Comparison of ENCODE assay signal across 15 cellular contexts in the genomic region with DNA sequence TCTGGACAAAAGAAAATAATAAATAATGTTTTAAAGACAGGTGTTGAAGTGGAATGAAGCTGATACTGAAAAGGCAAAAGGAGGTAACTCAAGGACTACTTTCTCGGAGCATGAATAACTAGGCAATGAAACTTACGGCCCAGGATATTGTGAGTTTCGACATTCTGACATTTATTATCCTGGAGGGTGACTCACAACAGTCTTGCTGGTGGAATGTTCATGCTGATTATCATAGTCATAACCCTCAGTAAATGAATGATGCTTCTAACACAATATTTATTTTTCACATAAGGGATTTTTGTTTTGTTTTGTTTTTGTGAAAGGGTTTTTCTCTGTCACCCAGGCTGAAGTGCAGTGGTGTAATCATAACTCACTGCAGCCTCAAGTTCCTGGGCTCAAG.
A peak's percentile ranks its signal among the peaks of the same experiment; 100 is the strongest.
DNase-seq lines count a peak whose midpoint lies in the region; ATAC-seq and TF ChIP-seq lines count a peak whose summit lies in the region.
"Had no signal": no experiment of that assay in that cellular context is flagged by ENCODE, and none has a peak within 500 bp of the region (broad histone marks: within the 10 kb centered on the region; RNA-seq: fewer than 3 reads in every experiment).

No MANE protein-coding gene starts in this region.

- no peaks in the 10 kb centered on the region for H3K9me3 ChIP-seq in smooth muscle cell (replicated peaks; ENCODE audit: low read depth)

- H4K20me1 ChIP-seq in smooth muscle cell (ENCODE audit: low read depth) = no peaks in the 10 kb centered on the region

- H3K4me3 ChIP-seq in fibroblast of mammary gland (ENCODE audit: control insufficient read depth, low read depth, low read length) (no peak overlapping the region), smooth muscle cell (no peak overlapping the region)

- no peaks in the 10 kb centered on the region for H3K36me3 Mint-ChIP-seq in stimulated activated effector memory CD8-positive, alpha-beta T cell treated with anti-CD3 and anti-CD28 coated beads, Interleukin-12 subunit alpha, Interleukin-12 subunit beta, amount 100 ng/mL, for 72 hours

- H3K27me3 ChIP-seq in smooth muscle cell (ENCODE audit: low read depth) = no peaks in the 10 kb centered on the region

- no peak overlapping the region for H3K4me3 Mint-ChIP-seq in stimulated activated effector memory CD8-positive, alpha-beta T cell treated with anti-CD3 and anti-CD28 coated beads, Interleukin-12 subunit alpha, Interleukin-12 subunit beta, amount 100 ng/mL, for 72 hours
- H3K4me3 Mint-ChIP-seq: activated CD4-positive, alpha-beta T cell treated with anti-CD3 and anti-CD28 coated beads, Interleukin-2, amount 10 ng/mL, durations not matched to agents 24 days and 14 days had no signal

- DNase-seq in GM04504 (ENCODE audit: low read depth) (peak; percentile 87), RWPE1 (ENCODE audit: low spot score) (peak; percentile 79), fibroblast of mammary gland (ENCODE audit: low read depth) (peak; percentile 93), smooth muscle cell (lab: John Stamatoyannopoulos, UW; ENCODE audit: unreplicated experiment) (no peak), NCI-H526 treated with DMSO at 0.1 percent for 48 hours (lab: John Stamatoyannopoulos, UW) (no peak), Ammon's horn (ENCODE audit: low spot score) (no peak)
- DNase-seq in stimulated activated effector memory CD8-positive, alpha-beta T cell treated with anti-CD3 and anti-CD28 coated beads, Interleukin-12 subunit alpha, Interleukin-12 subunit beta, amount 100 ng/mL, for 72 hours (ENCODE audit: low spot score in 2 of 2) = no peak
- DNase-seq: activated CD4-positive, alpha-beta T cell treated with anti-CD3 and anti-CD28 coated beads, Interleukin-2, amount 10 ng/mL, durations not matched to agents 24 days and 14 days; cortex of kidney; DND-41; NCI-H1436 treated with DMSO at 0.1 percent for 48 hours; posterior cingulate gyrus; stimulated activated CD4-positive, alpha-beta T cell treated with anti-CD3 and anti-CD28 coated beads, Interleukin-4, amount 100 ng/mL, for 24 hours had no signal

- no peaks in the 10 kb centered on the region for H3K79me2 ChIP-seq in smooth muscle cell (ENCODE audit: low read depth)

- no peak overlapping the region for H3K27ac Mint-ChIP-seq in stimulated activated effector memory CD8-positive, alpha-beta T cell treated with anti-CD3 and anti-CD28 coated beads, Interleukin-12 subunit alpha, Interleukin-12 subunit beta, amount 100 ng/mL, for 72 hours
- H3K27ac Mint-ChIP-seq: activated CD4-positive, alpha-beta T cell treated with anti-CD3 and anti-CD28 coated beads, Interleukin-2, amount 10 ng/mL, durations not matched to agents 24 days and 14 days; activated T-helper 2 cell treated with anti-CD3 and anti-CD28 coated beads, Interferon-gamma antibody, Interleukin-2, Interleukin-4, amounts not matched to agents 10 μg/mL and 5 μg/mL and 100 μg/mL, durations not matched to agents 14 hours and 24 hours and 36 hours had no signal

- TF ChIP-seq CTCF in RWPE1 (conservative IDR thresholded peaks at IDR 0.05; ENCODE audit: low read depth) (no peak), fibroblast of mammary gland (conservative IDR thresholded peaks at IDR 0.05; ENCODE audit: control insufficient read depth, insufficient read depth, low read depth, low read length) (no peak), smooth muscle cell (IDR thresholded peaks at IDR 0.05; ENCODE audit: borderline replicate concordance, insufficient read depth, poor library complexity, severe bottlenecking) (no peak)

- no peak overlapping the region for H3K4me2 ChIP-seq in smooth muscle cell

- no peaks in the 10 kb centered on the region for H3F3A ChIP-seq in smooth muscle cell (ENCODE audit: low read depth)

- H3K4me1 ChIP-seq in smooth muscle cell (ENCODE audit: low read depth) = no peaks in the 10 kb centered on the region

- no peak overlapping the region for H3K27ac ChIP-seq in RWPE1
- peak overlapping the region; percentile 20 for H3K27ac ChIP-seq in smooth muscle cell (ENCODE audit: low read depth)

- no peaks in the 10 kb centered on the region for H3K4me1 Mint-ChIP-seq in stimulated activated effector memory CD8-positive, alpha-beta T cell treated with anti-CD3 and anti-CD28 coated beads, Interleukin-12 subunit alpha, Interleukin-12 subunit beta, amount 100 ng/mL, for 72 hours
- H3K4me1 Mint-ChIP-seq: activated CD4-positive, alpha-beta T cell treated with anti-CD3 and anti-CD28 coated beads, Interleukin-2, amount 10 ng/mL, durations not matched to agents 24 days and 14 days had no signal

- no peak overlapping the region for H2AFZ ChIP-seq in smooth muscle cell (ENCODE audit: low read depth)

- no peaks in the 10 kb centered on the region for H3K36me3 ChIP-seq in smooth muscle cell (ENCODE audit: low read depth)

- CTCF ChIA-PET in RWPE1 (lab: Yijun Ruan, JAX) = interaction anchor here (1.4 kb wide), 1 partner anchor 45 kb away, joined by 5 read pairs; no protein-coding TSS in a partner anchor

- POLR2A ChIA-PET in RWPE1 (lab: Yijun Ruan, JAX; ENCODE audit: low non-redundant PET) = no interaction called here

- H3K9me3 Mint-ChIP-seq in stimulated activated effector memory CD8-positive, alpha-beta T cell treated with anti-CD3 and anti-CD28 coated beads, Interleukin-12 subunit alpha, Interleukin-12 subunit beta, amount 100 ng/mL, for 72 hours = no peaks in the 10 kb centered on the region
- H3K9me3 Mint-ChIP-seq: activated CD4-positive, alpha-beta T cell treated with anti-CD3 and anti-CD28 coated beads, Interleukin-2, amount 10 ng/mL, durations not matched to agents 24 days and 14 days; activated T-helper 2 cell treated with anti-CD3 and anti-CD28 coated beads, Interferon-gamma antibody, Interleukin-2, Interleukin-4, amounts not matched to agents 10 μg/mL and 5 μg/mL and 100 μg/mL, durations not matched to agents 14 hours and 24 hours and 36 hours had no signal

- WGBS in smooth muscle cell (ENCODE audit: low lambda C conversion rate) = 6% methylated on average over 3 of the region's 3 CpGs

- no peak for ATAC-seq in stimulated activated effector memory CD8-positive, alpha-beta T cell treated with anti-CD3 and anti-CD28 coated beads, Interleukin-12 subunit alpha, Interleukin-12 subunit beta, amount 100 ng/mL, for 72 hours
- ATAC-seq in GM21529 (IDR thresholded peaks at IDR 0.05; ENCODE audit: unreplicated experiment) = no peak

- no peak overlapping the region for H3K9ac ChIP-seq in smooth muscle cell (ENCODE audit: low read depth)

Comparison
In these comparisons a context has a peak if more than half of its experiments do, and no peak if none do; other contexts are left out.
1. DNase-seq: peak in GM04504 (single experiment), RWPE1 (single experiment) and fibroblast of mammary gland (single experiment); none in smooth muscle cell (single experiment), NCI-H526 treated with DMSO at 0.1 percent for 48 hours (single experiment), stimulated activated effector memory CD8-positive, alpha-beta T cell treated with anti-CD3 and anti-CD28 coated beads, Interleukin-12 subunit alpha, Interleukin-12 subunit beta, amount 100 ng/mL, for 72 hours (0 of 2) and Ammon's horn (single experiment).